ENCODE assay signal across 17 cellular contexts in the genomic region with DNA sequence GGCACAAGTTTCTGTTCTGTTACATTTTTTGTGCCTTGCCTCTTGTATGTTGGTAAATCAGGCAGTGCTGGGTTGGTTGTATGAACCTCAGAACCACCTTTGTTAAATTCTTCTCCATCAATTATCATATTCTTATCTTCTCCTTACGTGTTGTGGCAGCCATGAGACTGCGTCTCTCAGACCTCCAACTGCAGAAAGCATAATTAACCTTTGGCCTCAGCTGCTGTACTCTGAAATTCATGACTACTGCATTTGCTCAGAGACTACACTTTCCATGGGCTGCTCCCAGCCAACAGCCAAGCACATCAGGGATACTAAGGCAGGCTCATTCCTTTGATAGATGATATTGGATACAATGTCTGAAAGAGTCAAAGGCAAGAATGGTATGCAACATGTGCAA. TPM values are rescaled to one million over a fixed set of nuclear protein-coding genes. Genes with fewer than 3 reads are reported as not detected.
DNase-seq lines count a peak whose midpoint lies in the region; ATAC-seq lines count a peak whose summit lies in the region.
"Had no signal": no experiment of that assay in that cellular context is flagged by ENCODE, and none has a peak within 500 bp of the region (broad histone marks: within the 10 kb centered on the region; RNA-seq: fewer than 3 reads in every experiment).

No MANE protein-coding gene starts in this region.

- DNase-seq in NCI-H2227 (lab: John Stamatoyannopoulos, UW; ENCODE audit: unreplicated experiment) = peak; percentile 28
- no peak for DNase-seq in NCI-H2227 treated with DMSO at 0.1 percent for 48 hours (lab: John Stamatoyannopoulos, UW)
- DNase-seq in SK-N-DZ (ENCODE audit: low spot score) = peak; percentile 45
- no peak for DNase-seq in left colon
- DNase-seq in NCI-H446 treated with DMSO at 0.1 percent for 48 hours (lab: John Stamatoyannopoulos, UW) = no peak
- DNase-seq: AML-193; Calu3; CD4-positive, alpha-beta memory T cell; DMS79 treated with DMSO at 0.1 percent for 48 hours; GF-D8; GOT3; H7; HFFc6 had no signal

- ATAC-seq in left colon (peak; percentile 40), HG02981 (IDR thresholded peaks at IDR 0.05; ENCODE audit: unreplicated experiment) (no peak), GM21367 (IDR thresholded peaks at IDR 0.05; ENCODE audit: unreplicated experiment) (no peak)
- ATAC-seq: A549, HCT116 had no signal

- intact Hi-C loops in left colon (cut with DNase I, micrococcal nuclease) = no loop called here

RNA-seq across cellular contexts. Expression of a gene that starts 15.1 kb away (rescaled TPM):
- 94.3 and 112 TPM in 2 replicates for polyA plus RNA-seq in SK-N-DZ (2014; cell fraction: cytosol; rRNA removed)
- polyA plus RNA-seq in SK-N-DZ (2014; cell fraction: nucleus; rRNA removed) = 50.7 and 52.7 TPM in 2 replicates
- total RNA-seq in left colon = 100 to 1,000 TPM in 1 of 2 donors, 10 to 100 TPM in 1; 88.7 to 108 TPM

RNA-seq across cellular contexts. Expression of a gene that starts 18.9 kb away (rescaled TPM):
- 3.3 and 4.0 TPM in 2 replicates for polyA plus RNA-seq in SK-N-DZ (2014; cell fraction: cytosol; rRNA removed)
- polyA plus RNA-seq in SK-N-DZ (2014; cell fraction: nucleus; rRNA removed) = 6.7 and 12.5 TPM in 2 replicates
- 10 to 100 TPM in 1 of 2 donors, 1 to 10 TPM in 1; 9.0 to 10.6 TPM for total RNA-seq in left colon

Comparison
In these comparisons a context has a peak if more than half of its experiments do, and no peak if none do; other contexts are left out.
1. DNase-seq: peak in NCI-H2227 (single experiment) and SK-N-DZ (single experiment); none in NCI-H2227 treated with DMSO at 0.1 percent for 48 hours (single experiment), left colon (0 of 2) and NCI-H446 treated with DMSO at 0.1 percent for 48 hours (single experiment).